15 cellular contexts compared by ENCODE assay signal in the genomic region with DNA sequence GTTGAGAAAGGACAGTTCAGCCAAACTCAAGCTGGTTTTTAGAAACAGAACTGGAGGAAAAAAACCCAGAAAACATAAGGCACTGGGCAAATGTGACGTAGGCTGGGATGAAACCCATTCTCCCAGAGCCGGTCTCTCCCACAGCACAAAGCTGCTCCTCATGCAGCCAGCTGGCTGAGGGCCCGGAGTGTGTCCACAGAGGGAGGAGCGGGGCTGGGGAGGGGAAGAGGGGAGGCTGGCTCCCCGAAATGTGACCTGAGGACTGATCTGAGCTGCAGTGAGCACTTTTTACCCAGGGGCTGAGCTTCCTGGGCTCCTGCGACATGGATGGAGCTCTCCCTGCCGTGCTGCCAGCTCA. TPM values are rescaled to one million over a fixed set of nuclear protein-coding genes. Genes with fewer than 3 reads are reported as not detected.
DNase-seq lines count a peak whose midpoint lies in the region; ATAC-seq and TF ChIP-seq lines count a peak whose summit lies in the region.
"Had no signal": no experiment of that assay in that cellular context is flagged by ENCODE, and none has a peak within 500 bp of the region (broad histone marks: within the 10 kb centered on the region; RNA-seq: fewer than 3 reads in every experiment).

No MANE protein-coding gene starts in this region.

- intact Hi-C loops in CD14-positive monocyte (cut with micrococcal nuclease) = no loop called here

- H3K27ac ChIP-seq in duodenal mucosa (ENCODE audit: low read depth, low read length) (peak overlapping the region; percentile 67), right atrium auricular region (peak overlapping the region; percentile 16 to 39)
- H3K27ac ChIP-seq: neural progenitor cell, thoracic aorta had no signal

- DNase-seq in CD14-positive monocyte (ENCODE audit: low spot score) = peak; percentile 27
- peak; percentile 69 for DNase-seq in right atrium auricular region (ENCODE audit: low spot score)
- peak; percentile 97 for DNase-seq in pons (ENCODE audit: low spot score)
- DNase-seq in GOT3 (lab: John Stamatoyannopoulos, UW) = no peak
- no peak for DNase-seq in SK-N-DZ (ENCODE audit: low spot score)
- no peak for DNase-seq in BE2C
- DNase-seq: cortex of kidney, NCI-H2081 treated with DMSO at 0.1 percent for 48 hours had no signal

- no peak overlapping the region for H3K4me3 Mint-ChIP-seq in CD14-positive monocyte
- H3K4me3 Mint-ChIP-seq: activated naive CD4-positive, alpha-beta T cell treated with anti-CD3 and anti-CD28 coated beads, Interleukin-2, amount 50 U/mL, for 24 hours; neural progenitor cell had no signal

- peaks cover 33 to 62% of the 10 kb centered on the region in 2 donors for H3K36me3 Mint-ChIP-seq in CD14-positive monocyte
- H3K36me3 Mint-ChIP-seq: neural progenitor cell had no signal

- H3K9me3 ChIP-seq in duodenal mucosa (ENCODE audit: control insufficient read depth in 1 of 2, low read length in 2 of 2) = no peaks in the 10 kb centered on the region
- H3K9me3 ChIP-seq in right atrium auricular region = no peaks in the 10 kb centered on the region
- H3K9me3 ChIP-seq in BE2C = no peaks in the 10 kb centered on the region
- H3K9me3 ChIP-seq: thoracic aorta had no signal

- ATAC-seq in GM18861 (IDR thresholded peaks at IDR 0.05; ENCODE audit: unreplicated experiment) = no peak
- ATAC-seq: SK-N-SH treated with all-trans-retinoic acid at 6 μM for 48 hours had no signal

- H3K4me1 ChIP-seq in duodenal mucosa (ENCODE audit: control insufficient read depth in 1 of 2, insufficient read depth in 2 of 2, low read length in 2 of 2) = no peaks in the 10 kb centered on the region
- peaks cover 0 to 5% of the 10 kb centered on the region in 2 donors for H3K4me1 ChIP-seq in right atrium auricular region
- H3K4me1 ChIP-seq in BE2C = no peaks in the 10 kb centered on the region
- H3K4me1 ChIP-seq: neural progenitor cell had no signal

- H3K36me3 ChIP-seq in duodenal mucosa (ENCODE audit: control insufficient read depth in 1 of 2, insufficient read depth in 2 of 2, low read length in 2 of 2) = peaks cover 2 to 10% of the 10 kb centered on the region in 2 donors
- no peaks in the 10 kb centered on the region for H3K36me3 ChIP-seq in right atrium auricular region
- no peaks in the 10 kb centered on the region; the same call in 1 of the 2 replicates for H3K36me3 ChIP-seq in BE2C
- H3K36me3 ChIP-seq: neural progenitor cell had no signal

- H3K27me3 Mint-ChIP-seq in CD14-positive monocyte (ENCODE audit: low read depth in 3 of 3) = peaks cover 0 to 1% (median 0%) of the 10 kb centered on the region in 3 donors
- H3K27me3 Mint-ChIP-seq: activated naive CD4-positive, alpha-beta T cell treated with anti-CD3 and anti-CD28 coated beads, Interleukin-2, amount 50 U/mL, for 24 hours had no signal

- H3K4me3 ChIP-seq in duodenal mucosa (ENCODE audit: low read depth in 1 of 2, low read length in 2 of 2) = no peak overlapping the region
- H3K4me3 ChIP-seq in right atrium auricular region = no peak overlapping the region
- H3K4me3 ChIP-seq in BE2C (ENCODE audit: low read depth, low read length) = no peak overlapping the region
- H3K4me3 ChIP-seq: neural progenitor cell, thoracic aorta had no signal

- H3K27me3 ChIP-seq in duodenal mucosa (ENCODE audit: control insufficient read depth in 1 of 2, insufficient read depth in 2 of 2, low read length in 2 of 2) = no peaks in the 10 kb centered on the region
- no peaks in the 10 kb centered on the region for H3K27me3 ChIP-seq in right atrium auricular region
- no peaks in the 10 kb centered on the region for H3K27me3 ChIP-seq in BE2C
- H3K27me3 ChIP-seq: neural progenitor cell had no signal

- no peak for TF ChIP-seq CTCF in CD14-positive monocyte (IDR thresholded peaks at IDR 0.05)
- no peak for TF ChIP-seq CTCF in right atrium auricular region (IDR thresholded peaks at IDR 0.05)
- no peak for TF ChIP-seq CTCF in BE2C (IDR thresholded peaks at IDR 0.05; ENCODE audit: low read depth, low read length)

- H3K9ac ChIP-seq in duodenal mucosa (ENCODE audit: low read depth in 1 of 2, low read length in 2 of 2) = no peak overlapping the region
- H3K9ac ChIP-seq: neural progenitor cell had no signal

- H3K4me1 Mint-ChIP-seq in CD14-positive monocyte = no peaks in the 10 kb centered on the region
- H3K4me1 Mint-ChIP-seq: activated naive CD4-positive, alpha-beta T cell treated with anti-CD3 and anti-CD28 coated beads, Interleukin-2, amount 50 U/mL, for 24 hours had no signal

- H3K9me3 Mint-ChIP-seq in CD14-positive monocyte = peaks cover 0 to 5% (median 0%) of the 10 kb centered on the region in 7 donors
- H3K9me3 Mint-ChIP-seq: activated naive CD4-positive, alpha-beta T cell treated with anti-CD3 and anti-CD28 coated beads, Interleukin-2, amount 50 U/mL, for 24 hours; neural progenitor cell had no signal

- no peak overlapping the region for H3K27ac Mint-ChIP-seq in CD14-positive monocyte
- H3K27ac Mint-ChIP-seq: activated naive CD4-positive, alpha-beta T cell treated with anti-CD3 and anti-CD28 coated beads, Interleukin-2, amount 50 U/mL, for 24 hours; neural progenitor cell had no signal

RNA-seq across cellular contexts. Expression of a gene that starts 20.8 kb away (rescaled TPM):
- not detected for polyA plus RNA-seq in CD14-positive monocyte
- under 1 TPM in 1 of 2 donors, not detected in 1; 0.44 TPM for total RNA-seq in right atrium auricular region
- not detected in 2 replicates for polyA plus RNA-seq in SK-N-DZ (2014; cell fraction: cytosol; rRNA removed)
- polyA plus RNA-seq in SK-N-DZ (2014; cell fraction: nucleus; rRNA removed) = not detected in 2 replicates
- polyA plus RNA-seq in BE2C (2012; ENCODE audit: insufficient read depth, insufficient read length, low read depth) = not detected
- total RNA-seq: activated CD8-positive, alpha-beta memory T cell treated with anti-CD3 and anti-CD28 coated beads for 36 hours had no signal

RNA-seq across cellular contexts. Expression of a gene that starts 23.9 kb away (rescaled TPM):
- 10 to 100 TPM in 1 of 2 donors, 1 to 10 TPM in 1; 7.2 to 11.7 TPM for polyA plus RNA-seq in CD14-positive monocyte
- total RNA-seq in right atrium auricular region = 1 to 10 TPM; 7.8 to 8.3 TPM
- 14.9 and 18.5 TPM in 2 replicates for polyA plus RNA-seq in SK-N-DZ (2014; cell fraction: cytosol; rRNA removed)
- 15.2 and 28.4 TPM in 2 replicates for polyA plus RNA-seq in SK-N-DZ (2014; cell fraction: nucleus; rRNA removed)
- polyA plus RNA-seq in BE2C (2012; ENCODE audit: insufficient read depth, insufficient read length, low read depth) = 39.6 TPM

RNA-seq across cellular contexts. Expression of a gene that starts 35.5 kb away (rescaled TPM):
- not detected for polyA plus RNA-seq in CD14-positive monocyte
- 1 to 10 TPM; 2.6 to 2.9 TPM for total RNA-seq in right atrium auricular region
- polyA plus RNA-seq in SK-N-DZ (2014; cell fraction: cytosol; rRNA removed) = not detected in 2 replicates
- not detected in 2 replicates for polyA plus RNA-seq in SK-N-DZ (2014; cell fraction: nucleus; rRNA removed)
- not detected for polyA plus RNA-seq in BE2C (2012; ENCODE audit: insufficient read depth, insufficient read length, low read depth)
- total RNA-seq: activated CD8-positive, alpha-beta memory T cell treated with anti-CD3 and anti-CD28 coated beads for 36 hours had no signal

RNA-seq across cellular contexts. Expression of a gene that starts 47.2 kb away (rescaled TPM):
- not detected for polyA plus RNA-seq in CD14-positive monocyte
- total RNA-seq in right atrium auricular region = 1 to 10 TPM in 1 of 2 donors, under 1 TPM in 1; 0.85 to 1.3 TPM
- polyA plus RNA-seq in SK-N-DZ (2014; cell fraction: cytosol; rRNA removed) = not detected in 2 replicates
- not detected in 2 replicates for polyA plus RNA-seq in SK-N-DZ (2014; cell fraction: nucleus; rRNA removed)
- not detected for polyA plus RNA-seq in BE2C (2012; ENCODE audit: insufficient read depth, insufficient read length, low read depth)
- total RNA-seq: activated CD8-positive, alpha-beta memory T cell treated with anti-CD3 and anti-CD28 coated beads for 36 hours had no signal

Comparison
In these comparisons a context has a peak if more than half of its experiments do, and no peak if none do; other contexts are left out.
1. DNase-seq: peak in CD14-positive monocyte (single experiment), right atrium auricular region (single experiment) and pons (single experiment); none in GOT3 (single experiment), SK-N-DZ (single experiment) and BE2C (single experiment).